Comparison of ENCODE assay signal across 7 cellular contexts in genomic region chr4:8274772-8275241, GRCh38. TPM values are rescaled to one million over a fixed set of nuclear protein-coding genes. Genes with fewer than 3 reads are reported as not detected.
DNase-seq lines count a peak whose midpoint lies in the region; ATAC-seq and TF ChIP-seq lines count a peak whose summit lies in the region.

No MANE protein-coding gene starts in this region.

- H3K4me3 ChIP-seq in coronary artery (peak overlapping the region; percentile 30), lower lobe of right lung (no peak overlapping the region)

- H3K9me3 ChIP-seq in lower lobe of right lung: no peaks in the 10 kb centered on the region

- peak; percentile 47 to 59 for ATAC-seq in lower lobe of right lung
- no peak for ATAC-seq in HG03460 (IDR thresholded peaks at IDR 0.05; ENCODE audit: unreplicated experiment)

- DNase-seq in NCI-H1694 (lab: John Stamatoyannopoulos, UW): peak; percentile 81
- peak; percentile 87 for DNase-seq in coronary artery (ENCODE audit: low spot score)
- DNase-seq in lower lobe of right lung: peak; percentile 60
- DNase-seq in ureter (ENCODE audit: low spot score): peak; percentile 90
- DNase-seq in NK-92 treated with Interleukin-12 subunit alpha and Interleukin-12 subunit beta, amount 100 ng/mL, for 24 hours (lab: John Stamatoyannopoulos, UW): no peak
- no peak for DNase-seq in activated CD8-positive, alpha-beta memory T cell treated with anti-CD3 and anti-CD28 coated beads for 24 hours

- peaks cover 58% of the 10 kb centered on the region for H3K4me1 ChIP-seq in lower lobe of right lung

- TF ChIP-seq CTCF in coronary artery (IDR thresholded peaks at IDR 0.05) (peak; percentile 16), lower lobe of right lung (IDR thresholded peaks at IDR 0.05) (peak; percentile 24)

- intact Hi-C loops in lower lobe of right lung (cut with DNase I): no loop called here

- H3K27me3 ChIP-seq in lower lobe of right lung (ENCODE audit: low read depth): peaks cover 16% of the 10 kb centered on the region

- no peaks in the 10 kb centered on the region for H3K36me3 ChIP-seq in lower lobe of right lung

- H3K27ac ChIP-seq in coronary artery (peak overlapping the region in 1 of 2 donors; percentile 56), lower lobe of right lung (no peak overlapping the region)

RNA-seq across cellular contexts. Expression of gene HTRA3, which starts 5.3 kb away (rescaled TPM):
- total RNA-seq in lower lobe of right lung (15.5 TPM), ureter (17.5 TPM)

Comparison
In these comparisons a context has a peak if more than half of its experiments do, and no peak if none do; other contexts are left out.
1. DNase-seq: peak in NCI-H1694 (single experiment), coronary artery (single experiment), lower lobe of right lung (single experiment) and ureter (single experiment); none in NK-92 treated with Interleukin-12 subunit alpha and Interleukin-12 subunit beta, amount 100 ng/mL, for 24 hours (single experiment) and activated CD8-positive, alpha-beta memory T cell treated with anti-CD3 and anti-CD28 coated beads for 24 hours (single experiment).